Comparison of ENCODE assay signal across 9 cellular contexts in genomic region chr6:153117986-153118886, GRCh38. TPM values are rescaled to one million over a fixed set of nuclear protein-coding genes. Genes with fewer than 3 reads are reported as not detected.
A peak's percentile ranks its signal among the peaks of the same experiment; 100 is the strongest.
DNase-seq lines count a peak whose midpoint lies in the region; ATAC-seq lines count a peak whose summit lies in the region.
"Had no signal": no experiment of that assay in that cellular context is flagged by ENCODE, and none has a peak within 500 bp of the region (broad histone marks: within the 10 kb centered on the region; RNA-seq: fewer than 3 reads in every experiment).

No MANE protein-coding gene starts in this region.

- in situ Hi-C loops in G401 (cut with HindIII; ENCODE audit: low sequenced_read_pairs), result no loop called here

- DNase-seq in CD1c-positive myeloid dendritic cell (ENCODE audit: extremely low spot score), result peak; percentile 81
- DNase-seq in dermis blood vessel endothelial cell, result peak; percentile 34
- no peak for DNase-seq in midbrain (lab: John Stamatoyannopoulos, UW)
- DNase-seq in stimulated activated CD4-positive, alpha-beta T cell treated with anti-CD3 and anti-CD28 coated beads, Interleukin-2, amount 100 ng/mL, for 24 hours, result no peak
- no peak for DNase-seq in GM19238 (ENCODE audit: insufficient read length, low spot score)
- DNase-seq in G401 (ENCODE audit: low spot score), result no peak
- DNase-seq: activated CD4-positive, alpha-beta T cell treated with anti-CD3 and anti-CD28 coated beads for 48 hours had no signal

- ATAC-seq in GM21367 (IDR thresholded peaks at IDR 0.05; ENCODE audit: unreplicated experiment) (peak; percentile 98), HG03442 (IDR thresholded peaks at IDR 0.05; ENCODE audit: unreplicated experiment) (peak; percentile 98)

RNA-seq across cellular contexts. Expression of gene RGS17, which starts 12.8 kb away (rescaled TPM):
- total RNA-seq in dermis blood vessel endothelial cell, result 3.3 and 3.9 TPM in 2 replicates
- 0.58 TPM in 1 of 2 replicates, not detected in the other for total RNA-seq in G401 (2014; rRNA removed; shearing (Covaris generic))

Comparison
In these comparisons a context has a peak if more than half of its experiments do, and no peak if none do; other contexts are left out.
1. DNase-seq: peak in CD1c-positive myeloid dendritic cell (single experiment) and dermis blood vessel endothelial cell (single experiment); none in midbrain (single experiment), stimulated activated CD4-positive, alpha-beta T cell treated with anti-CD3 and anti-CD28 coated beads, Interleukin-2, amount 100 ng/mL, for 24 hours (0 of 2), GM19238 (single experiment) and G401 (single experiment).